Comparison of ENCODE assay signal across 8 cellular contexts in the genomic region with DNA sequence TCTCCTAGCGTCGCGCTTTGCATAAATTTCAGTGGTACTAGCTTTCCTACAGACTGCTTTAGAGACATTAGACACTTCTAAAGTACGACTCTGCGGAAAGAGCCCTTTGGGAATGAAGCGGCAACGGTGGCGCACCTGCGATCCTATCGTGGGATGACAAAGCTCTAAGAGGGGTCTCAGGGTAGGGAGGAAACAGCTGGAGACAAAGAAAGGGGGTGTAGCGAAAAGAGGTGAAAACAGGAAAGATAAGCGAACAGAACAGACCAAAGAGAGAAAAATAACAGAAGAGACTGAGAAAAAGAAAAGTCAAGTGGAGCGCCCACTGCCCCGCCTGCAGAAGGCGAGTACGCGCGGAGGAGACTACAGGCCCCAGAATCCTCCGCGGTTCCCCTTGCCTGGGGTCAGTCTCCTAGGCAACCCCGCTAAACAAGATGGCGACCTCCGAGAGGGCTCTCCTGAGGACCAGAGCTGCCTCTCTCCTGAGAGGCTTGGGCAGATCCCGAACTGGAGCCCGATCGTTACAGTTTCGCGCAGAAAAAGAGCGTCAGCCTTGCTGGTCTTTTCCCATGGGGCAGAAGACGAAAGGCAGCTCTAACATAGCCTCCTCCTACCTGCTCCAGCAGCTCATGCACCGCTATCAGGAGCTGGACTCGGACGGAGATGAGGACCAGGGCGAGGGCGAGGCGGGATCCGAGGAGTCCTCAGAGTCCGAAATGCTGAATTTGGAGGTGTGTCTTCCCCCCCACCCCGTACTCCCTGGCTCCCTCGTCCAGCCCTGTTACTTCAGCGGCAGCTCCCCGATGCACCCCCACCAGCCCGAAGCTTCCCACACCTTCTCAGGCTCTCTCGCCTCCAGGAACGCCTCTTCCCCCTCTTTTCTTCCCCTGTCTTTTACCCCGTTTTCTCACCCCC. TPM values are rescaled to one million over a fixed set of nuclear protein-coding genes. Genes with fewer than 3 reads are reported as not detected.
DNase-seq lines count a peak whose midpoint lies in the region; ATAC-seq and TF ChIP-seq lines count a peak whose summit lies in the region.

A gene with protein sequence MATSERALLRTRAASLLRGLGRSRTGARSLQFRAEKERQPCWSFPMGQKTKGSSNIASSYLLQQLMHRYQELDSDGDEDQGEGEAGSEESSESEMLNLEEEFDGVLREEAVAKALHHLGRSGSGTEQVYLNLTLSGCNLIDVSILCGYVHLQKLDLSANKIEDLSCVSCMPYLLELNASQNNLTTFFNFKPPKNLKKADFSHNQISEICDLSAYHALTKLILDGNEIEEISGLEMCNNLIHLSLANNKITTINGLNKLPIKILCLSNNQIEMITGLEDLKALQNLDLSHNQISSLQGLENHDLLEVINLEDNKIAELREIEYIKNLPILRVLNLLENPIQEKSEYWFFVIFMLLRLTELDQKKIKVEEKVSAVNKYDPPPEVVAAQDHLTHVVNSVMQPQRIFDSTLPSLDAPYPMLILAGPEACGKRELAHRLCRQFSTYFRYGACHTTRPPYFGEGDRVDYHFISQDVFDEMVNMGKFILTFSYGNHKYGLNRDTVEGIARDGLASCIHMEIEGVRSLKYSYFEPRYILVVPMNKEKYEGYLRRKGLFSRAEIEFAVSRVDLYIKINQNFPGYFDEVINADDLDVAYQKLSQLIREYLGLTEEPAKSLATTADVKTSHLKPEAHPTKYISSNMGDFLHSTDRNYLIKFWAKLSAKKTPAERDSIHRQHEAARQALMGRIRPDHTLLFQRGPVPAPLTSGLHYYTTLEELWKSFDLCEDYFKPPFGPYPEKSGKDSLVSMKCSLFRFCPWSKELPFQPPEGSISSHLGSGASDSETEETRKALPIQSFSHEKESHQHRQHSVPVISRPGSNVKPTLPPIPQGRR (plus strand): TSS at position 404 of the 912 bp plus-strand sequence. CDS start 28 bp downstream, at position 432.

- H3K4me1 ChIP-seq in GM23248 (ENCODE audit: insufficient read depth): no peaks in the 10 kb centered on the region
- peaks cover 3% of the 10 kb centered on the region for H3K4me1 ChIP-seq in KMS-11 (ENCODE audit: low read depth, poor library complexity, severe bottlenecking)
- H3K4me1 ChIP-seq in Peyer's patch: peaks cover 0 to 5% (median 0%) of the 10 kb centered on the region in 4 donors
- H3K4me1 ChIP-seq in naive thymus-derived CD4-positive, alpha-beta T cell (ENCODE audit: control insufficient read depth in 2 of 2, insufficient read depth in 2 of 2, low read length in 2 of 2): peaks cover 3 to 9% of the 10 kb centered on the region in 2 donors

- in situ Hi-C loops in GM23248 (cut with MboI): loop anchor here (25.0 kb wide), 1 partner anchor 285 kb away; no protein-coding TSS in a partner anchor

- H3K79me2 ChIP-seq in GM23248 (ENCODE audit: insufficient read depth) (no peaks in the 10 kb centered on the region), KMS-11 (ENCODE audit: insufficient read depth, low read depth) (no peaks in the 10 kb centered on the region)

- CTCF ChIA-PET in naive thymus-derived CD4-positive, alpha-beta T cell (lab: Charles Lee): interaction anchor here (0.8 kb wide), 1 partner anchor 14 kb away, joined by 5 read pairs; no protein-coding TSS in a partner anchor

- H3K27ac Mint-ChIP-seq in activated T-helper 1 cell treated with anti-CD3 and anti-CD28 coated beads, Interleukin-12 subunit alpha, Interleukin-12 subunit beta, Interleukin-2, Interleukin-4 antibody, amounts not matched to agents 30 ng/mL and 10 ng/mL and 1 ng/mL, durations not matched to agents 14 hours and 24 hours and 36 hours: peak within 1 kb of the TSS; percentile 42
- peak within 1 kb of the TSS in 3 of 9 donors; percentile 16 to 65 (median 46) for H3K27ac Mint-ChIP-seq in naive thymus-derived CD4-positive, alpha-beta T cell

- no peak for TF ChIP-seq POLR2A in Peyer's patch (IDR thresholded peaks at IDR 0.05)

- H3K9ac ChIP-seq in GM23248 (peak within 1 kb of the TSS; percentile 52; the same call in 1 of the 2 replicates), KMS-11 (no peak within 1 kb of the TSS; the same call in 1 of the 2 replicates)

- no peaks in the 10 kb centered on the region for H3F3A ChIP-seq in GM23248 (ENCODE audit: insufficient read depth)

- DNase-seq in DMS79 treated with DMSO at 0.1 percent for 48 hours (lab: John Stamatoyannopoulos, UW): peak; percentile 89
- peak; percentile 93 for DNase-seq in GM23248
- peak; percentile 74 to 91 (median 75) for DNase-seq in Peyer's patch
- DNase-seq in activated T-helper 1 cell treated with anti-CD3 and anti-CD28 coated beads, Interleukin-12 subunit alpha, Interleukin-12 subunit beta, Interleukin-2, Interleukin-4 antibody, amounts not matched to agents 30 ng/mL and 10 ng/mL and 1 ng/mL, durations not matched to agents 14 hours and 24 hours and 36 hours (ENCODE audit: low spot score): peak; percentile 72
- DNase-seq in fibroblast of peridontal ligament (ENCODE audit: extremely low read depth): peak; percentile 75
- DNase-seq in naive thymus-derived CD4-positive, alpha-beta T cell: peak; percentile 55 to 82 (median 77)
- peak; percentile 57 to 68 for DNase-seq in stimulated activated CD8-positive, alpha-beta memory T cell treated with anti-CD3 and anti-CD28 coated beads, Interleukin-7, amount 100 ng/mL, for 4 hours (ENCODE audit: low read depth in 2 of 2)

- no peak for TF ChIP-seq CTCF in KMS-11 (conservative IDR thresholded peaks at IDR 0.05; ENCODE audit: low read depth, low read length)
- no peak for TF ChIP-seq CTCF in Peyer's patch (IDR thresholded peaks at IDR 0.05)

- H3K27ac ChIP-seq in GM23248 (no peak within 1 kb of the TSS), KMS-11 (no peak within 1 kb of the TSS), Peyer's patch (no peak within 1 kb of the TSS)
- no peak within 1 kb of the TSS for H3K27ac ChIP-seq in naive thymus-derived CD4-positive, alpha-beta T cell (ENCODE audit: low read depth, low read length)

- H3K4me1 Mint-ChIP-seq in activated T-helper 1 cell treated with anti-CD3 and anti-CD28 coated beads, Interleukin-12 subunit alpha, Interleukin-12 subunit beta, Interleukin-2, Interleukin-4 antibody, amounts not matched to agents 30 ng/mL and 10 ng/mL and 1 ng/mL, durations not matched to agents 14 hours and 24 hours and 36 hours (ENCODE audit: low read depth): peaks cover 14% of the 10 kb centered on the region
- H3K4me1 Mint-ChIP-seq in naive thymus-derived CD4-positive, alpha-beta T cell: peaks cover 15 to 26% (median 18%) of the 10 kb centered on the region in 7 donors

- peak within 1 kb of the TSS; percentile 94 for H2AFZ ChIP-seq in GM23248
- H2AFZ ChIP-seq in KMS-11 (ENCODE audit: low read depth): peak within 1 kb of the TSS; percentile 95

- no peaks in the 10 kb centered on the region for H3K36me3 Mint-ChIP-seq in activated T-helper 1 cell treated with anti-CD3 and anti-CD28 coated beads, Interleukin-12 subunit alpha, Interleukin-12 subunit beta, Interleukin-2, Interleukin-4 antibody, amounts not matched to agents 30 ng/mL and 10 ng/mL and 1 ng/mL, durations not matched to agents 14 hours and 24 hours and 36 hours (ENCODE audit: low read depth)
- H3K36me3 Mint-ChIP-seq in naive thymus-derived CD4-positive, alpha-beta T cell: peaks cover 0 to 7% (median 0%) of the 10 kb centered on the region in 5 donors

- H3K36me3 ChIP-seq in GM23248 (ENCODE audit: low read depth): no peaks in the 10 kb centered on the region
- H3K36me3 ChIP-seq in KMS-11 (ENCODE audit: insufficient read depth): no peaks in the 10 kb centered on the region
- no peaks in the 10 kb centered on the region for H3K36me3 ChIP-seq in Peyer's patch
- no peaks in the 10 kb centered on the region for H3K36me3 ChIP-seq in naive thymus-derived CD4-positive, alpha-beta T cell (ENCODE audit: control insufficient read depth in 2 of 3, insufficient read depth in 3 of 3, low read length in 3 of 3)

- H3K4me2 ChIP-seq in GM23248 (ENCODE audit: unreplicated experiment): peak within 1 kb of the TSS; percentile 93
- peak within 1 kb of the TSS; percentile 93 for H3K4me2 ChIP-seq in KMS-11

- H3K9me3 Mint-ChIP-seq in activated T-helper 1 cell treated with anti-CD3 and anti-CD28 coated beads, Interleukin-12 subunit alpha, Interleukin-12 subunit beta, Interleukin-2, Interleukin-4 antibody, amounts not matched to agents 30 ng/mL and 10 ng/mL and 1 ng/mL, durations not matched to agents 14 hours and 24 hours and 36 hours: no peaks in the 10 kb centered on the region
- H3K9me3 Mint-ChIP-seq in naive thymus-derived CD4-positive, alpha-beta T cell: peaks cover 0 to 3% (median 0%) of the 10 kb centered on the region in 11 donors

- peak within 1 kb of the TSS; percentile 78 for H3K4me3 ChIP-seq in GM23248
- H3K4me3 ChIP-seq in KMS-11 (IDR thresholded peaks at IDR 0.05; ENCODE audit: insufficient read depth, low read depth, low read length): no peak within 1 kb of the TSS
- H3K4me3 ChIP-seq in Peyer's patch: peak within 1 kb of the TSS; percentile 49 to 73 (median 65)
- peak within 1 kb of the TSS; percentile 93 for H3K4me3 ChIP-seq in naive thymus-derived CD4-positive, alpha-beta T cell (ENCODE audit: low read length)

- H3K9me3 ChIP-seq in GM23248 (ENCODE audit: low read depth) (no peaks in the 10 kb centered on the region), Peyer's patch (no peaks in the 10 kb centered on the region)
- no peaks in the 10 kb centered on the region for H3K9me3 ChIP-seq in naive thymus-derived CD4-positive, alpha-beta T cell (ENCODE audit: control insufficient read depth in 2 of 3, low read length in 3 of 3)

- no peaks in the 10 kb centered on the region for H3K9me2 ChIP-seq in GM23248 (ENCODE audit: insufficient read depth)

- peaks cover 19% of the 10 kb centered on the region for H3K27me3 Mint-ChIP-seq in activated T-helper 1 cell treated with anti-CD3 and anti-CD28 coated beads, Interleukin-12 subunit alpha, Interleukin-12 subunit beta, Interleukin-2, Interleukin-4 antibody, amounts not matched to agents 30 ng/mL and 10 ng/mL and 1 ng/mL, durations not matched to agents 14 hours and 24 hours and 36 hours (ENCODE audit: insufficient read depth)
- H3K27me3 Mint-ChIP-seq in naive thymus-derived CD4-positive, alpha-beta T cell: peaks cover 19 to 44% (median 23%) of the 10 kb centered on the region in 5 donors

- peak within 1 kb of the TSS; percentile 88 for H3K4me3 Mint-ChIP-seq in activated T-helper 1 cell treated with anti-CD3 and anti-CD28 coated beads, Interleukin-12 subunit alpha, Interleukin-12 subunit beta, Interleukin-2, Interleukin-4 antibody, amounts not matched to agents 30 ng/mL and 10 ng/mL and 1 ng/mL, durations not matched to agents 14 hours and 24 hours and 36 hours
- H3K4me3 Mint-ChIP-seq in naive thymus-derived CD4-positive, alpha-beta T cell: peak within 1 kb of the TSS; percentile 80 to 96 (median 88)

- 4% methylated on average over 43 to 46 of the region's 46 CpGs for WGBS in GM23248 (ENCODE audit: low coverage in 1 of 2, low lambda C conversion rate in 2 of 2, missing lambda C conversion rate in 2 of 2), 2 experiments

- POLR2A ChIA-PET in naive thymus-derived CD4-positive, alpha-beta T cell (lab: Charles Lee): no interaction called here

- H3K27me3 ChIP-seq in GM23248 (replicated peaks; ENCODE audit: insufficient read depth) (peaks cover 5% of the 10 kb centered on the region), KMS-11 (ENCODE audit: insufficient read depth, low read depth) (no peaks in the 10 kb centered on the region), Peyer's patch (no peaks in the 10 kb centered on the region)
- H3K27me3 ChIP-seq in naive thymus-derived CD4-positive, alpha-beta T cell (ENCODE audit: control insufficient read depth in 2 of 2, insufficient read depth in 2 of 2, low read length in 2 of 2): no peaks in the 10 kb centered on the region

- intact Hi-C loops in activated T-helper 1 cell treated with anti-CD3 and anti-CD28 coated beads, Interleukin-12 subunit alpha, Interleukin-12 subunit beta, Interleukin-2, Interleukin-4 antibody, amounts not matched to agents 30 ng/mL and 10 ng/mL and 1 ng/mL, durations not matched to agents 14 hours and 24 hours and 36 hours (cut with micrococcal nuclease): loop anchor here (1.0 to 2.0 kb wide), 6 partner anchors 23 to 1430 kb away; partner anchors contain the start of genes AKR1B1, BPGM, CHCHD3 and NUP205
- intact Hi-C loops in naive thymus-derived CD4-positive, alpha-beta T cell (cut with micrococcal nuclease): loop anchor here (1.0 to 10.0 kb wide), 11 partner anchors 190 to 1850 kb away; partner anchors contain the start of genes NUP205 (in 2 of the 2), AKR1B1 (in 1 of the 2), BPGM (in 1 of the 2) and CHCHD3 (in 1 of the 2)

- peak; percentile 100 for ATAC-seq in naive thymus-derived CD4-positive, alpha-beta T cell

- no peaks in the 10 kb centered on the region; the same call in 1 of the 2 replicates for H4K20me1 ChIP-seq in GM23248 (ENCODE audit: insufficient read depth)
- H4K20me1 ChIP-seq in KMS-11 (ENCODE audit: insufficient read depth): no peaks in the 10 kb centered on the region

RNA-seq across cellular contexts. Expression of the gene that starts here (rescaled TPM):
- total RNA-seq in GM23248 (2014; rRNA removed; shearing (Covaris generic)): 0.13 TPM in 1 of 2 replicates, not detected in the other
- polyA plus RNA-seq in GM23248 (2016; fragmentation: Nextera tagmentation; extraction: Ambion mirVana): 0.05 and 0.11 TPM in 2 replicates
- 1 to 10 TPM in 2 of 4 donors, under 1 TPM in 2; 0.40 to 3.3 (median 1.0) TPM for total RNA-seq in Peyer's patch
- total RNA-seq in activated T-helper 1 cell treated with anti-CD3 and anti-CD28 coated beads, Interleukin-12 subunit alpha, Interleukin-12 subunit beta, Interleukin-2, Interleukin-4 antibody, amounts not matched to agents 30 ng/mL and 10 ng/mL and 1 ng/mL, durations not matched to agents 14 hours and 24 hours and 36 hours: 0.05 TPM in 1 of 2 replicates, not detected in the other
- 1 to 10 TPM in 1 of 5 experiments, under 1 TPM in 4; 0.22 to 1.0 (median 0.43) TPM for total RNA-seq in naive thymus-derived CD4-positive, alpha-beta T cell
- under 1 TPM in 1 of 2 donors, not detected in 1; 0.30 TPM for polyA plus RNA-seq in naive thymus-derived CD4-positive, alpha-beta T cell

Comparison
In these comparisons a context has a peak if more than half of its experiments do, and no peak if none do; other contexts are left out.
1. Peak in DNase-seq, H3K4me3 ChIP-seq, H3K9ac ChIP-seq and H3K4me2 ChIP-seq in GM23248; RNA of the gene not detected or under 1 TPM.
2. Peak in DNase-seq in activated T-helper 1 cell treated with anti-CD3 and anti-CD28 coated beads, Interleukin-12 subunit alpha, Interleukin-12 subunit beta, Interleukin-2, Interleukin-4 antibody, amounts not matched to agents 30 ng/mL and 10 ng/mL and 1 ng/mL, durations not matched to agents 14 hours and 24 hours and 36 hours; RNA of the gene not detected or under 1 TPM.